ENCODE assay signal across 18 cellular contexts in the genomic region with DNA sequence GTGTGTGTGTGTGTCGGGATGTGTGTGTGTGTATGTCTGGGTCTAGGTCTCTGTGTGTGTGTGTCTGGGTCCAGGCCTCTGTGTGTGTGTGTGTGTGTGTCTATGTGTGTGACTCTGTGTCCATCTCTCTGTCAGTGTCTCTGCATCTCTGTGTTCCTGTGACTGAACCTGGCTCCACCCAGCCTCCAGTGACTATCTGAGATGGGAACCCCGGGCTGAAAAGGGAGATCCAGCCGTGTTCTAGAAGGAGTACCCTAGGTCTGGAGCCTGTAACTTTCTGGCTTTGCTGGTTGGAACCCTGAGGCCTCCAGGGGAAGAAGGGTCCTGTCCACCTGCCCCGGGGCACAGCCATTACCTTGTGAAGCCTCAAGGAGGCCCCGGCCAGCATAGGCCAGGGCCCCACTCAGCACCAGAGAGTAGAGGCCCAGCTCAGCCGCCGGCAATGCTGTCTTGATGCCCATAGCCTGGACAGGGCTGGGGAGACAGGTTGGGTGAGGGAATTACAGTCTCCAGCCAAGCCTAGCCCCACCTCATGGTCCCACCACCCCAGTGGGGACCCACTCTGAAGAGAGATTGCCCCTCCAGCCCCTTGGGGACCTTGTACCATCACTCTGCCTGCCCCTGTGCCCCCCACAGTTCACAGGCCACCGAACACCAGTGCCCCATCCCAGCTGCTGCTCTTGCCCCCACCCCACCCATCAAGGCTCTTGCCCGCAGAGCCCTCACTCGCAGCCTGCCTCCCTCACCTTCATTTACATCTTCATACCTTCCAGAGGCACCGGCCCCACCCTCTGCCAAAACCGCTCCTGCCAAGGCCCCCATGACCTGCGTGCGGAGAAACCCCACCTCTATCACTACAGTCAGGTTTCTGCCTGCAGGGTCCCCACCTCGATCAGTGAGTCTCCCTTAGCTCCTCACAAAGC. TPM values are rescaled to one million over a fixed set of nuclear protein-coding genes. Genes with fewer than 3 reads are reported as not detected.
DNase-seq lines count a peak whose midpoint lies in the region; ATAC-seq, FAIRE-seq and TF ChIP-seq lines count a peak whose summit lies in the region.
"Had no signal": no experiment of that assay in that cellular context is flagged by ENCODE, and none has a peak within 500 bp of the region (broad histone marks: within the 10 kb centered on the region; RNA-seq: fewer than 3 reads in every experiment).

No MANE protein-coding gene starts in this region.

- H4K20me1 ChIP-seq in HepG2 (ENCODE audit: insufficient read depth, low read length): no peaks in the 10 kb centered on the region

- TF ChIP-seq EP300 in HepG2 (IDR thresholded peaks at IDR 0.05; ENCODE audit: low read depth in 2 of 2, low read length in 2 of 2) (no peak), HepG2 (CRISPR knock-in tag; IDR thresholded peaks at IDR 0.05; ENCODE audit: borderline replicate concordance) (no peak)

- H3K4me1 ChIP-seq in HepG2 (ENCODE audit: insufficient read depth, low read length): no peaks in the 10 kb centered on the region
- H3K4me1 ChIP-seq in right lobe of liver: no peaks in the 10 kb centered on the region

- DNase-seq in HepG2 (ENCODE audit: low spot score): no peak
- DNase-seq in right lobe of liver: no peak
- peak in 4 of 10 donors; percentile 9 to 40 (median 36) for DNase-seq in dorsolateral prefrontal cortex
- DNase-seq in omental fat pad (ENCODE audit: low spot score): peak; percentile 12
- no peak for DNase-seq in activated naive CD4-positive, alpha-beta T cell treated with anti-CD3 and anti-CD28 coated beads for 36 hours
- no peak for DNase-seq in cerebellar nuclear complex (lab: John Stamatoyannopoulos, UW)
- DNase-seq: NCI-H1694, NCI-H82 had no signal

- no peaks in the 10 kb centered on the region for H3K4me1 Mint-ChIP-seq in activated naive CD4-positive, alpha-beta T cell treated with anti-CD3 and anti-CD28 coated beads for 36 hours (ENCODE audit: low read depth)
- H3K4me1 Mint-ChIP-seq: endodermal cell had no signal

- CTCF ChIA-PET in HepG2 (lab: Yijun Ruan, JAX; ENCODE audit: low intra/inter-chr PET ratio, low total read pairs): no interaction called here
- CTCF ChIA-PET in activated naive CD4-positive, alpha-beta T cell treated with anti-CD3 and anti-CD28 coated beads for 36 hours (lab: Charles Lee): no interaction called here

- BruUV-seq in HepG2 (replicated peaks; lab: Mats Ljungman, UMichigan): no TSS peak

- in situ Hi-C loops in HepG2 (cut with HindIII; ENCODE audit: extremely low pct_ligation_motif_present, low pct_unique_long_range_greater_than_20kb): no loop called here

- TF ChIP-seq CTCF in HepG2 (CRISPR knock-in tag; IDR thresholded peaks at IDR 0.05) (no peak), right lobe of liver (IDR thresholded peaks at IDR 0.05) (no peak), dorsolateral prefrontal cortex (IDR thresholded peaks at IDR 0.05 in 54 of 56, conservative IDR thresholded peaks at IDR 0.05 in 2 of 56; ENCODE audit: low read depth in 1 of 56, partially characterized antibody in 56 of 56) (no peak), omental fat pad (IDR thresholded peaks at IDR 0.05) (no peak)

- H3K9me3 Mint-ChIP-seq in activated naive CD4-positive, alpha-beta T cell treated with anti-CD3 and anti-CD28 coated beads for 36 hours: no peaks in the 10 kb centered on the region
- H3K9me3 Mint-ChIP-seq: endodermal cell, GM23338 had no signal

- POLR2A ChIA-PET in HepG2 (lab: Yijun Ruan, JAX): interaction anchor here (0.8 kb wide), 1 partner anchor 14 kb away, joined by 3 read pairs; no protein-coding TSS in a partner anchor

- H3K27ac Mint-ChIP-seq in activated naive CD4-positive, alpha-beta T cell treated with anti-CD3 and anti-CD28 coated beads for 36 hours: no peak overlapping the region
- H3K27ac Mint-ChIP-seq: endodermal cell, GM23338 had no signal

- intact Hi-C loops in HepG2 (cut with micrococcal nuclease; ENCODE audit: unreplicated experiment): loop anchor here (1.0 kb wide), 1 partner anchor 22 kb away; no protein-coding TSS in a partner anchor
- intact Hi-C loops in right lobe of liver (cut with DNase I): no loop called here
- intact Hi-C loops in dorsolateral prefrontal cortex (cut with DNase I): loop anchor here (2.0 to 5.0 kb wide), 4 partner anchors 16 to 46 kb away; partner anchors contain the start of gene KLHL40 (in 1 of the 2)
- intact Hi-C loops in activated naive CD4-positive, alpha-beta T cell treated with anti-CD3 and anti-CD28 coated beads for 36 hours (cut with micrococcal nuclease): loop anchor here (1.0 kb wide), 1 partner anchor 73 kb away; the partner anchor contains the start of gene CCDC13

- H3K4me3 Mint-ChIP-seq in activated naive CD4-positive, alpha-beta T cell treated with anti-CD3 and anti-CD28 coated beads for 36 hours: no peak overlapping the region
- H3K4me3 Mint-ChIP-seq: endodermal cell, GM23338 had no signal

- ATAC-seq in HepG2: peak; percentile 22
- ATAC-seq in right lobe of liver: no peak
- ATAC-seq in omental fat pad (ENCODE audit: low FRiP score): no peak
- ATAC-seq in GM19463 (IDR thresholded peaks at IDR 0.05; ENCODE audit: unreplicated experiment): no peak
- no peak for ATAC-seq in GM18873 (IDR thresholded peaks at IDR 0.05; ENCODE audit: low FRiP score, unreplicated experiment)

- H3K27me3 ChIP-seq in HepG2 (ENCODE audit: control insufficient read depth in 1 of 2, insufficient read depth in 2 of 2, low read length in 2 of 2) (peaks cover 7 to 12% of the 10 kb centered on the region in 2 experiments; a peak in 3 of 5 replicates), right lobe of liver (no peaks in the 10 kb centered on the region), dorsolateral prefrontal cortex (no peaks in the 10 kb centered on the region)

- no peaks in the 10 kb centered on the region for H3K36me3 Mint-ChIP-seq in activated naive CD4-positive, alpha-beta T cell treated with anti-CD3 and anti-CD28 coated beads for 36 hours (ENCODE audit: low read depth)

- no peak overlapping the region for H3K4me3 ChIP-seq in HepG2 (replicated peaks in 1 of 3; ENCODE audit: insufficient read depth in 1 of 3, low read depth in 2 of 3, low read length in 3 of 3)
- H3K4me3 ChIP-seq in right lobe of liver: no peak overlapping the region
- H3K4me3 ChIP-seq in dorsolateral prefrontal cortex: peak overlapping the region; percentile 9 to 72 (median 57)
- H3K4me3 ChIP-seq: GM23338, thoracic aorta had no signal

- no peak for TF ChIP-seq RAD21 in HepG2 (CRISPR knock-in tag; IDR thresholded peaks at IDR 0.05)

- H3K79me2 ChIP-seq in HepG2 (ENCODE audit: insufficient read depth, low read length): no peaks in the 10 kb centered on the region

- no peak overlapping the region for H3K4me2 ChIP-seq in HepG2 (ENCODE audit: low read depth, low read length)
- H3K4me2 ChIP-seq: GM23338 had no signal

- TF ChIP-seq POLR2A in HepG2 (IDR thresholded peaks at IDR 0.05; ENCODE audit: insufficient read depth in 1 of 2, low read depth in 2 of 2, low read length in 2 of 2) (no peak), right lobe of liver (IDR thresholded peaks at IDR 0.05) (no peak)

- FAIRE-seq in HepG2 (lab: Jason Lieb, UNC): no peak

- no peaks in the 10 kb centered on the region for H3K36me3 ChIP-seq in HepG2 (replicated peaks in 1 of 2; ENCODE audit: control insufficient read depth in 1 of 2, insufficient read depth in 2 of 2, low read length in 2 of 2)
- no peaks in the 10 kb centered on the region for H3K36me3 ChIP-seq in right lobe of liver
- H3K36me3 ChIP-seq: neutrophil, thoracic aorta had no signal

- no peaks in the 10 kb centered on the region for H3K9me3 ChIP-seq in HepG2 (ENCODE audit: low read length)
- H3K9me3 ChIP-seq in right lobe of liver: no peaks in the 10 kb centered on the region
- H3K9me3 ChIP-seq: neutrophil, thoracic aorta had no signal

- H3K27me3 Mint-ChIP-seq in activated naive CD4-positive, alpha-beta T cell treated with anti-CD3 and anti-CD28 coated beads for 36 hours (ENCODE audit: low read depth): no peaks in the 10 kb centered on the region

- H3K9ac ChIP-seq in HepG2 (ENCODE audit: insufficient read depth, low read depth, low read length): no peak overlapping the region

- no peak overlapping the region for H2AFZ ChIP-seq in HepG2 (ENCODE audit: low read length)
- H2AFZ ChIP-seq: GM23338 had no signal

- 65% methylated on average over 9 of the region's 15 CpGs for WGBS in HepG2 (ENCODE audit: low lambda C conversion rate)
- WGBS in right lobe of liver (ENCODE audit: insufficient coverage, low coverage, low lambda C conversion rate, missing lambda C conversion rate): 50% methylated on average over 3 of the region's 15 CpGs

- H3K27ac ChIP-seq in HepG2 (ENCODE audit: extremely low read length, insufficient read depth, low read length) (no peak overlapping the region), right lobe of liver (no peak overlapping the region), dorsolateral prefrontal cortex (peak overlapping the region; percentile 87 to 100 (median 98))
- H3K27ac ChIP-seq: neutrophil, thoracic aorta had no signal

RNA-seq across cellular contexts. Expression of gene HHATL, which starts 2.0 kb away (rescaled TPM):
- total RNA-seq in HepG2 (2016; rRNA removed; fragmentation: Illumina TruSeq; extraction: Trizol): not detected in 2 replicates
- not detected in 2 replicates for total RNA-seq in HepG2 (2016; cell fraction: cytosol; rRNA removed; fragmentation: Illumina TruSeq; extraction: Trizol; ENCODE audit: low read depth)
- total RNA-seq in HepG2 (2016; cell fraction: insoluble cytoplasmic fraction; rRNA removed; fragmentation: Illumina TruSeq; extraction: Trizol): not detected in 2 replicates
- not detected in 2 replicates for total RNA-seq in HepG2 (2016; cell fraction: membrane; rRNA removed; fragmentation: Illumina TruSeq; extraction: Trizol)
- total RNA-seq in HepG2 (2016; cell fraction: nucleus; rRNA removed; fragmentation: Illumina TruSeq; extraction: Trizol): 0.62 TPM in 1 of 2 replicates, not detected in the other
- polyA plus RNA-seq in HepG2 (2011; rRNA removed): 0.04 and 0.26 TPM in 2 replicates
- polyA plus RNA-seq in HepG2 (2011; cell fraction: cytosol; rRNA removed): 0.08 TPM in 2 replicates
- 0.74 and 1.2 TPM in 2 replicates for polyA plus RNA-seq in HepG2 (2011; cell fraction: nucleus; rRNA removed)
- not detected in 2 replicates for polyA plus RNA-seq in HepG2 (2012)
- polyA plus RNA-seq in HepG2 (2016; cell fraction: cytosol; fragmentation: Illumina TruSeq; extraction: Trizol; ENCODE audit: low read depth): not detected in 2 replicates
- not detected in 2 replicates for polyA plus RNA-seq in HepG2 (2016; cell fraction: insoluble cytoplasmic fraction; fragmentation: Illumina TruSeq; extraction: Trizol; ENCODE audit: low read depth)
- polyA plus RNA-seq in HepG2 (2016; cell fraction: membrane; fragmentation: Illumina TruSeq; extraction: Trizol; ENCODE audit: low read depth): not detected in 2 replicates
- not detected in 2 replicates for polyA plus RNA-seq in HepG2 (2016; cell fraction: nucleus; fragmentation: Illumina TruSeq; extraction: Trizol; ENCODE audit: insufficient read depth, low read depth)
- polyA minus RNA-seq in HepG2 (2011; rRNA and poly(A)+ RNA removed; ENCODE audit: low replicate concordance): not detected in 2 replicates
- not detected in 2 replicates for polyA minus RNA-seq in HepG2 (2011; cell fraction: cytosol; rRNA and poly(A)+ RNA removed)
- 0.62 TPM in 1 of 2 replicates, not detected in the other for polyA minus RNA-seq in HepG2 (2011; cell fraction: nucleus; rRNA and poly(A)+ RNA removed)
- total RNA-seq in right lobe of liver: 1 to 10 TPM in 1 of 6 experiments, under 1 TPM in 2, not detected in 3; 0.29 to 1.0 (median 0.60) TPM
- 100 to 1,000 TPM in 90 of 120 experiments, 10 to 100 TPM in 30; 39.4 to 400 (median 145) TPM for total RNA-seq in dorsolateral prefrontal cortex
- not detected for total RNA-seq in omental fat pad
- total RNA-seq in activated naive CD4-positive, alpha-beta T cell treated with anti-CD3 and anti-CD28 coated beads for 36 hours: not detected
- total RNA-seq: aorta, endodermal cell, fibroblast of lung, G401, GM23338, thoracic aorta had no signal
- polyA plus RNA-seq: fibroblast of lung, GM23338 had no signal

RNA-seq across cellular contexts. Expression of gene KLHL40, which starts 15.3 kb away (rescaled TPM):
- total RNA-seq in HepG2 (2016; rRNA removed; fragmentation: Illumina TruSeq; extraction: Trizol) (not detected in 2 replicates), right lobe of liver (under 1 TPM in 2 of 6 experiments, not detected in 4; 0.19 to 0.68 TPM), dorsolateral prefrontal cortex (under 1 TPM in 16 of 120 experiments, not detected in 104; 0.16 to 0.51 (median 0.24) TPM), omental fat pad (under 1 TPM in 1 of 4 donors, not detected in 3; 0.19 TPM)
- not detected in 2 replicates for total RNA-seq in HepG2 (2016; cell fraction: cytosol; rRNA removed; fragmentation: Illumina TruSeq; extraction: Trizol; ENCODE audit: low read depth)
- not detected in 2 replicates for total RNA-seq in HepG2 (2016; cell fraction: insoluble cytoplasmic fraction; rRNA removed; fragmentation: Illumina TruSeq; extraction: Trizol)
- not detected in 2 replicates for total RNA-seq in HepG2 (2016; cell fraction: membrane; rRNA removed; fragmentation: Illumina TruSeq; extraction: Trizol)
- not detected in 2 replicates for total RNA-seq in HepG2 (2016; cell fraction: nucleus; rRNA removed; fragmentation: Illumina TruSeq; extraction: Trizol)
- not detected in 2 replicates for polyA plus RNA-seq in HepG2 (2011; rRNA removed)
- polyA plus RNA-seq in HepG2 (2011; cell fraction: cytosol; rRNA removed): not detected in 2 replicates
- polyA plus RNA-seq in HepG2 (2011; cell fraction: nucleus; rRNA removed): not detected in 2 replicates
- polyA plus RNA-seq in HepG2 (2012): not detected in 2 replicates
- polyA plus RNA-seq in HepG2 (2016; cell fraction: cytosol; fragmentation: Illumina TruSeq; extraction: Trizol; ENCODE audit: low read depth): not detected in 2 replicates
- not detected in 2 replicates for polyA plus RNA-seq in HepG2 (2016; cell fraction: insoluble cytoplasmic fraction; fragmentation: Illumina TruSeq; extraction: Trizol; ENCODE audit: low read depth)
- polyA plus RNA-seq in HepG2 (2016; cell fraction: membrane; fragmentation: Illumina TruSeq; extraction: Trizol; ENCODE audit: low read depth): not detected in 2 replicates
- polyA plus RNA-seq in HepG2 (2016; cell fraction: nucleus; fragmentation: Illumina TruSeq; extraction: Trizol; ENCODE audit: insufficient read depth, low read depth): not detected in 2 replicates
- polyA minus RNA-seq in HepG2 (2011; rRNA and poly(A)+ RNA removed; ENCODE audit: low replicate concordance): 0.12 TPM in 1 of 2 replicates, not detected in the other
- polyA minus RNA-seq in HepG2 (2011; cell fraction: cytosol; rRNA and poly(A)+ RNA removed): not detected in 2 replicates
- not detected in 2 replicates for polyA minus RNA-seq in HepG2 (2011; cell fraction: nucleus; rRNA and poly(A)+ RNA removed)
- total RNA-seq in activated naive CD4-positive, alpha-beta T cell treated with anti-CD3 and anti-CD28 coated beads for 36 hours: not detected
- total RNA-seq: aorta, endodermal cell, fibroblast of lung, G401, GM23338, lower leg skin, thoracic aorta had no signal
- polyA plus RNA-seq: fibroblast of lung, GM23338 had no signal

RNA-seq across cellular contexts. Expression of gene ZBTB47, which starts 47.1 kb away (rescaled TPM):
- total RNA-seq in HepG2 (2016; rRNA removed; fragmentation: Illumina TruSeq; extraction: Trizol): 1.4 and 3.1 TPM in 2 replicates
- 0.20 and 0.44 TPM in 2 replicates for total RNA-seq in HepG2 (2016; cell fraction: cytosol; rRNA removed; fragmentation: Illumina TruSeq; extraction: Trizol; ENCODE audit: low read depth)
- 1.4 and 3.1 TPM in 2 replicates for total RNA-seq in HepG2 (2016; cell fraction: insoluble cytoplasmic fraction; rRNA removed; fragmentation: Illumina TruSeq; extraction: Trizol)
- total RNA-seq in HepG2 (2016; cell fraction: membrane; rRNA removed; fragmentation: Illumina TruSeq; extraction: Trizol): 1.5 and 1.6 TPM in 2 replicates
- total RNA-seq in HepG2 (2016; cell fraction: nucleus; rRNA removed; fragmentation: Illumina TruSeq; extraction: Trizol): 2.9 and 3.4 TPM in 2 replicates
- 1.5 and 2.4 TPM in 2 replicates for polyA plus RNA-seq in HepG2 (2011; rRNA removed)
- 1.3 and 1.5 TPM in 2 replicates for polyA plus RNA-seq in HepG2 (2011; cell fraction: cytosol; rRNA removed)
- 5.0 and 5.4 TPM in 2 replicates for polyA plus RNA-seq in HepG2 (2011; cell fraction: nucleus; rRNA removed)
- polyA plus RNA-seq in HepG2 (2012): 1.1 and 1.5 TPM in 2 replicates
- 0.19 and 0.20 TPM in 2 replicates for polyA plus RNA-seq in HepG2 (2016; cell fraction: cytosol; fragmentation: Illumina TruSeq; extraction: Trizol; ENCODE audit: low read depth)
- polyA plus RNA-seq in HepG2 (2016; cell fraction: insoluble cytoplasmic fraction; fragmentation: Illumina TruSeq; extraction: Trizol; ENCODE audit: low read depth): 1.4 and 1.5 TPM in 2 replicates
- polyA plus RNA-seq in HepG2 (2016; cell fraction: membrane; fragmentation: Illumina TruSeq; extraction: Trizol; ENCODE audit: low read depth): 0.82 and 1.3 TPM in 2 replicates
- 2.3 and 3.8 TPM in 2 replicates for polyA plus RNA-seq in HepG2 (2016; cell fraction: nucleus; fragmentation: Illumina TruSeq; extraction: Trizol; ENCODE audit: insufficient read depth, low read depth)
- 7.3 and 12.7 TPM in 2 replicates for polyA minus RNA-seq in HepG2 (2011; rRNA and poly(A)+ RNA removed; ENCODE audit: low replicate concordance)
- 1.7 and 1.8 TPM in 2 replicates for polyA minus RNA-seq in HepG2 (2011; cell fraction: cytosol; rRNA and poly(A)+ RNA removed)
- polyA minus RNA-seq in HepG2 (2011; cell fraction: nucleus; rRNA and poly(A)+ RNA removed): 4.7 and 5.2 TPM in 2 replicates
- total RNA-seq in right lobe of liver: 1 to 10 TPM; 2.2 to 8.9 (median 4.9) TPM
- total RNA-seq in dorsolateral prefrontal cortex: 100 to 1,000 TPM in 3 of 120 experiments, 10 to 100 TPM in 117; 45.2 to 122 (median 62.1) TPM
- total RNA-seq in omental fat pad: 10 to 100 TPM; 41.5 to 67.6 (median 50.3) TPM
- total RNA-seq in activated naive CD4-positive, alpha-beta T cell treated with anti-CD3 and anti-CD28 coated beads for 36 hours: 1 to 10 TPM in 1 of 2 experiments, under 1 TPM in 1; 0.55 to 1.0 TPM

Comparison
In these comparisons a context has a peak if more than half of its experiments do, and no peak if none do; other contexts are left out.
1. intact Hi-C loops: an anchor here in HepG2 (1.0 kb wide), dorsolateral prefrontal cortex (2.0 to 5.0 kb wide) and activated naive CD4-positive, alpha-beta T cell treated with anti-CD3 and anti-CD28 coated beads for 36 hours (1.0 kb wide); none called in right lobe of liver.
2. H3K27ac ChIP-seq: peak in dorsolateral prefrontal cortex (59 of 59); none in HepG2 (single experiment) and right lobe of liver (0 of 3).
3. H3K4me3 ChIP-seq: peak in dorsolateral prefrontal cortex (59 of 59); none in HepG2 (0 of 3) and right lobe of liver (0 of 3).
4. RNA of gene HHATL, which starts 2.0 kb away (total RNA-seq): 39.4 to 400 TPM in dorsolateral prefrontal cortex; not detected in omental fat pad, 0.29 to 1.0 TPM in right lobe of liver, 0.62 TPM in HepG2 and not detected in activated naive CD4-positive, alpha-beta T cell treated with anti-CD3 and anti-CD28 coated beads for 36 hours; every median in the first group is over 10 times any median in the second.
5. RNA of gene ZBTB47, which starts 47.1 kb away (total RNA-seq): 45.2 to 122 TPM in dorsolateral prefrontal cortex and 41.5 to 67.6 TPM in omental fat pad; 2.2 to 8.9 TPM in right lobe of liver, 0.20 to 3.4 TPM in HepG2 and 0.55 to 1.0 TPM in activated naive CD4-positive, alpha-beta T cell treated with anti-CD3 and anti-CD28 coated beads for 36 hours; every median in the first group is over 4 times any median in the second.